8 cellular contexts compared by ENCODE assay signal in genomic region chr18:67217551-67218166, GRCh38.
DNase-seq lines count a peak whose midpoint lies in the region; ATAC-seq and TF ChIP-seq lines count a peak whose summit lies in the region.

No MANE protein-coding gene starts in this region.

- H3K4me3 ChIP-seq in coronary artery = no peak overlapping the region

- intact Hi-C loops in activated CD4-positive, alpha-beta T cell treated with anti-CD3 and anti-CD28 coated beads, Interleukin-2, amount 10 ng/mL, durations not matched to agents 24 days and 14 days (cut with micrococcal nuclease) = loop anchor here (1.0 to 10.0 kb wide), 5 partner anchors 200 to 1520 kb away; partner anchors contain the start of gene DSEL

- ATAC-seq in GM18520 (IDR thresholded peaks at IDR 0.05; ENCODE audit: unreplicated experiment) (peak; percentile 82), HG03095 (IDR thresholded peaks at IDR 0.05; ENCODE audit: unreplicated experiment) (peak; percentile 88)

- H3K4me3 Mint-ChIP-seq in activated CD4-positive, alpha-beta T cell treated with anti-CD3 and anti-CD28 coated beads, Interleukin-2, amount 10 ng/mL, durations not matched to agents 24 days and 14 days = no peak overlapping the region

- DNase-seq in AG08396 (ENCODE audit: low spot score) (peak; percentile 44), NCI-H345 (lab: John Stamatoyannopoulos, UW) (peak; percentile 53), coronary artery (ENCODE audit: low spot score) (no peak), medulla oblongata (ENCODE audit: extremely low spot score) (peak; percentile 83)
- DNase-seq in activated CD4-positive, alpha-beta T cell treated with anti-CD3 and anti-CD28 coated beads, Interleukin-2, amount 10 ng/mL, durations not matched to agents 24 days and 14 days = peak; percentile 84
- peak; percentile 19 for DNase-seq in stimulated activated CD8-positive, alpha-beta memory T cell treated with anti-CD3 and anti-CD28 coated beads, Interleukin-4, amount 100 ng/mL, for 24 hours (ENCODE audit: low read depth)

- no peak overlapping the region for H3K27ac ChIP-seq in coronary artery

- no peaks in the 10 kb centered on the region for H3K27me3 Mint-ChIP-seq in activated CD4-positive, alpha-beta T cell treated with anti-CD3 and anti-CD28 coated beads, Interleukin-2, amount 10 ng/mL, durations not matched to agents 24 days and 14 days

- no peaks in the 10 kb centered on the region for H3K36me3 Mint-ChIP-seq in activated CD4-positive, alpha-beta T cell treated with anti-CD3 and anti-CD28 coated beads, Interleukin-2, amount 10 ng/mL, durations not matched to agents 24 days and 14 days (ENCODE audit: low read depth)

- no peak overlapping the region for H3K27ac Mint-ChIP-seq in activated CD4-positive, alpha-beta T cell treated with anti-CD3 and anti-CD28 coated beads, Interleukin-2, amount 10 ng/mL, durations not matched to agents 24 days and 14 days

- H3K4me1 Mint-ChIP-seq in activated CD4-positive, alpha-beta T cell treated with anti-CD3 and anti-CD28 coated beads, Interleukin-2, amount 10 ng/mL, durations not matched to agents 24 days and 14 days = no peaks in the 10 kb centered on the region

- no peaks in the 10 kb centered on the region for H3K9me3 Mint-ChIP-seq in activated CD4-positive, alpha-beta T cell treated with anti-CD3 and anti-CD28 coated beads, Interleukin-2, amount 10 ng/mL, durations not matched to agents 24 days and 14 days

- peak; percentile 61 for TF ChIP-seq CTCF in coronary artery (IDR thresholded peaks at IDR 0.05)
